Comparison of ENCODE assay signal across 6 cellular contexts in genomic region chr9:136438548-136438908, GRCh38. TPM values are rescaled to one million over a fixed set of nuclear protein-coding genes. Genes with fewer than 3 reads are reported as not detected.
A peak's percentile ranks its signal among the peaks of the same experiment; 100 is the strongest.
DNase-seq lines count a peak whose midpoint lies in the region; ATAC-seq and TF ChIP-seq lines count a peak whose summit lies in the region.

No MANE protein-coding gene starts in this region.

- peaks cover 18% of the 10 kb centered on the region for H3K27me3 Mint-ChIP-seq in endothelial cell (ENCODE audit: unreplicated experiment)

- no peak for TF ChIP-seq CTCF in HL-60 (IDR thresholded peaks at IDR 0.05; ENCODE audit: insufficient read depth, low read length)
- TF ChIP-seq CTCF in endothelial cell (IDR thresholded peaks at IDR 0.05; ENCODE audit: unreplicated experiment) = no peak

- H3K4me3 ChIP-seq in HL-60 (replicated peaks; ENCODE audit: insufficient read depth, low read length) (peak overlapping the region; percentile 66), skeletal muscle cell (ENCODE audit: low read depth, low read length) (peak overlapping the region; percentile 73)

- DNase-seq in Daoy (ENCODE audit: low read depth) (peak; percentile 40), HL-60 (ENCODE audit: low read depth in 1 of 2, low spot score in 1 of 2) (no peak), endothelial cell (ENCODE audit: low spot score) (peak; percentile 33), skeletal muscle cell (ENCODE audit: low read depth) (no peak)

- H3K27me3 ChIP-seq in HL-60 (ENCODE audit: insufficient read depth, poor library complexity, severe bottlenecking) = no peaks in the 10 kb centered on the region

- H3K27ac ChIP-seq in HL-60 (replicated peaks) = peak overlapping the region; percentile 9

- no peak overlapping the region for H3K27ac Mint-ChIP-seq in endothelial cell (ENCODE audit: unreplicated experiment)

- no peaks in the 10 kb centered on the region for H3K9me3 Mint-ChIP-seq in endothelial cell (ENCODE audit: unreplicated experiment)

- H3K4me1 Mint-ChIP-seq in endothelial cell (ENCODE audit: unreplicated experiment) = peaks cover 16% of the 10 kb centered on the region

- H3K36me3 Mint-ChIP-seq in endothelial cell (ENCODE audit: low read depth, unreplicated experiment) = peaks cover 22% of the 10 kb centered on the region

- H3K4me3 Mint-ChIP-seq in endothelial cell (ENCODE audit: unreplicated experiment) = peak overlapping the region; percentile 94

- ATAC-seq in HG03520 (IDR thresholded peaks at IDR 0.05; ENCODE audit: unreplicated experiment) (no peak), GM21515 (IDR thresholded peaks at IDR 0.05; ENCODE audit: unreplicated experiment) (no peak)

RNA-seq across cellular contexts. Expression of gene INPP5E, which starts 1.1 kb away (rescaled TPM):
- total RNA-seq in Daoy (2014; rRNA removed; shearing (Covaris generic)) = 6.6 TPM in 2 replicates
- total RNA-seq in endothelial cell (ENCODE audit: unreplicated experiment) = 23.6 TPM

RNA-seq across cellular contexts. Expression of gene PMPCA, which starts 28.1 kb away (rescaled TPM):
- total RNA-seq in Daoy (2014; rRNA removed; shearing (Covaris generic)) = 85.3 and 129 TPM in 2 replicates
- 61.3 TPM for total RNA-seq in endothelial cell (ENCODE audit: unreplicated experiment)

RNA-seq across cellular contexts. Expression of gene ENTR1, which starts 28.1 kb away (rescaled TPM):
- 85.3 and 88.0 TPM in 2 replicates for total RNA-seq in Daoy (2014; rRNA removed; shearing (Covaris generic))
- 45.0 TPM for total RNA-seq in endothelial cell (ENCODE audit: unreplicated experiment)

RNA-seq across cellular contexts. Expression of gene SNAPC4, which starts 38.6 kb away (rescaled TPM):
- total RNA-seq in Daoy (2014; rRNA removed; shearing (Covaris generic)) = 15.5 and 19.9 TPM in 2 replicates
- 13.5 TPM for total RNA-seq in endothelial cell (ENCODE audit: unreplicated experiment)

RNA-seq across cellular contexts. Expression of gene SEC16A, which starts 44.3 kb away (rescaled TPM):
- 22.1 and 25.4 TPM in 2 replicates for total RNA-seq in Daoy (2014; rRNA removed; shearing (Covaris generic))
- 79.5 TPM for total RNA-seq in endothelial cell (ENCODE audit: unreplicated experiment)

Comparison
In these comparisons a context has a peak if more than half of its experiments do, and no peak if none do; other contexts are left out.
1. DNase-seq: peak in Daoy (single experiment) and endothelial cell (single experiment); none in HL-60 (0 of 2) and skeletal muscle cell (single experiment).